In the genomic region with DNA sequence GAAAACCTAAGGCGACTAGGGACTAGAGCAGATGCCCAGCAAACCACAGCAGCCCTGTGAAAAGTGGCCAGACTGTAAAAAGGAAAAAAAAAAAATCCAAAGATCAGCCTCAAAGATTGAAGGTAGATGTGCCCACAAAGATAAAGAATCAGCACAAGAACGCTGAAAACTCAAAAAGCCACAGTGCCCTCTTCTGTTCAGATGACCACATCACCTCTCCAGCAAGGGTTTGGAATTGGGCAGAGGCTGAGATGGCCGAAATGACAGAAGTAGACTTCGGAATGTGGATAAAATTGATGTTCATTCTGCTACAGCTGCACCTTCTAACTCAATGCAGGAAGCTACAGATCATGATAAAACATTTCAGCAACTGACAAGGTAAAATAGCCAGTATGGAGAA, we compare ENCODE assay signal across 11 cellular contexts.
A peak's percentile ranks its signal among the peaks of the same experiment; 100 is the strongest.
DNase-seq lines count a peak whose midpoint lies in the region; ATAC-seq and TF ChIP-seq lines count a peak whose summit lies in the region.
"Had no signal": no experiment of that assay in that cellular context is flagged by ENCODE, and none has a peak within 500 bp of the region (broad histone marks: within the 10 kb centered on the region; RNA-seq: fewer than 3 reads in every experiment).

No MANE protein-coding gene starts in this region.

- CTCF ChIA-PET in BJ (lab: Yijun Ruan, JAX): interaction anchor here (0.6 to 4.2 kb wide), 6 partner anchors 18 to 166 kb away, joined by 3 to 16 read pairs (median 5); no protein-coding TSS in a partner anchor

- peak; percentile 52 for TF ChIP-seq CTCF in BJ (IDR thresholded peaks at IDR 0.05; ENCODE audit: insufficient read depth, low read depth, low read length)
- peak; percentile 13 for TF ChIP-seq CTCF in HFF-Myc (IDR thresholded peaks at IDR 0.05; ENCODE audit: low read depth, low read length, missing control alignments)
- TF ChIP-seq CTCF in astrocyte of the spinal cord (IDR thresholded peaks at IDR 0.05; ENCODE audit: low read depth, low read length): peak; percentile 50

- H3K27me3 ChIP-seq in BJ (ENCODE audit: control insufficient read depth, insufficient read depth, low read length): no peaks in the 10 kb centered on the region
- H3K27me3 ChIP-seq: thyroid gland had no signal

- DNase-seq in BJ (ENCODE audit: low read depth): no peak
- no peak for DNase-seq in HFF-Myc (ENCODE audit: extremely low read depth, low read depth)
- no peak for DNase-seq in astrocyte of the spinal cord (ENCODE audit: low read depth, low spot score)
- no peak for DNase-seq in left colon
- DNase-seq in NCI-H1417 (lab: John Stamatoyannopoulos, UW): no peak
- no peak for DNase-seq in AG20443 (ENCODE audit: low spot score)
- DNase-seq: activated effector memory CD4-positive, alpha-beta T cell treated with Interleukin-2 at 50 U/mL for 16 hours; NCI-H526 treated with DMSO at 0.1 percent for 48 hours; thyroid gland had no signal

- POLR2A ChIA-PET in BJ (lab: Charles Lee): no interaction called here

- ATAC-seq in left colon: peak; percentile 33
- ATAC-seq in GM18867 (IDR thresholded peaks at IDR 0.05; ENCODE audit: unreplicated experiment): no peak
- ATAC-seq in HG02938 (IDR thresholded peaks at IDR 0.05; ENCODE audit: unreplicated experiment): no peak

- H3K4me3 ChIP-seq in BJ (ENCODE audit: low read depth, low read length): no peak overlapping the region
- no peak overlapping the region for H3K4me3 ChIP-seq in HFF-Myc (replicated peaks; ENCODE audit: low read depth, low read length)
- H3K4me3 ChIP-seq in astrocyte of the spinal cord (ENCODE audit: low read depth, low read length): no peak overlapping the region
- H3K4me3 ChIP-seq: thyroid gland had no signal

- H3K36me3 ChIP-seq in BJ (ENCODE audit: control insufficient read depth, insufficient read depth, low read length): no peaks in the 10 kb centered on the region
- H3K36me3 ChIP-seq: thyroid gland had no signal

- in situ Hi-C loops in astrocyte of the spinal cord (cut with HindIII; ENCODE audit: low sequenced_read_pairs): no loop called here

- intact Hi-C loops in left colon (cut with DNase I, micrococcal nuclease): no loop called here
